Comparison of ENCODE assay signal across 10 cellular contexts in the genomic region with DNA sequence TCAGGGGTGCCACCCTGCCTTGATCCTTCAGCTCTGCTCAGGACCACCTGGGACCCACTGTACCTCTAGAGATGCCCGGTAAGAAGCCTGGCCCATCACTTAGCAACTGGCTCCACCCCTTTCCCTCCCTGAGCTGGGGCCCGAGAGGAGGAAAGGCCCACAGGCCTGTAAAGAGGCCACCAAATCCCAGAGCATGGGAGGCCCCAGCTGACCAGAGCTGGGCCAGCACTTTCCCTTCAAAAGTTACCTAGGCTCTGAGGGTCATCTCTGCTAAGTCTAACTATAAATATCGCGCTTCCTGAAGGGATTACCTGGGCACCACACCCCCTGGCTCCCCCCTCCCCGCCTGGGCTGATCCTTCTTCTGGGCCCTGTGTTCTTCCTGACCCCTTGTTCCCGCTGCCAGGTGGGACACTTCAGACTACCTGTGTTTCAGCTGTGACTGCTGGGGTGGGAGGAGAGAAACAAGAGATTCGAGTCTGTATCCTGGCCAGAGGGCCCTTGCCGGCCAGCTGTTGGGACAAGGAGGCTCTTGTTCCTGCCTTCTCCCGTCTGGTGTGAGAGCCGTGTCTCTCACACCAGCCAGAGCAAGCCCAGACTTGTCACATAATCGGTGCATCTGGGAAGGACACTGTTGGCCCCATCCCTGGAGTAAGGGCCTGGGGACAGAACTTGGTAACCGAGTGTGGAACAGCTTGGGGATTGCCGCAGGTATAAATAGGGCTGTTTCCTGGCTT. TPM values are rescaled to one million over a fixed set of nuclear protein-coding genes. Genes with fewer than 3 reads are reported as not detected.
DNase-seq lines count a peak whose midpoint lies in the region; ATAC-seq and TF ChIP-seq lines count a peak whose summit lies in the region.
"Had no signal": no experiment of that assay in that cellular context is flagged by ENCODE, and none has a peak within 500 bp of the region (broad histone marks: within the 10 kb centered on the region; RNA-seq: fewer than 3 reads in every experiment).

No MANE protein-coding gene starts in this region.

- H3K4me1 ChIP-seq in cardiac muscle cell (ENCODE audit: low read depth), result peaks cover 22% of the 10 kb centered on the region
- peaks cover 0 to 49% (median 8%) of the 10 kb centered on the region in 4 donors for H3K4me1 ChIP-seq in tibial nerve

- H3K27ac ChIP-seq in cardiac muscle cell, result peak overlapping the region; percentile 77
- H3K27ac ChIP-seq in tibial nerve, result peak overlapping the region in 2 of 4 donors; percentile 63 to 75

- peak; percentile 51 for DNase-seq in COLO829 (ENCODE audit: low spot score)
- peak; percentile 60 for DNase-seq in SK-MEL-5 (ENCODE audit: low read depth, low spot score)
- peak in 1 of 2 donors; percentile 41 for DNase-seq in cardiac muscle cell (ENCODE audit: low read depth in 1 of 2, low spot score in 1 of 2)
- DNase-seq in pons (ENCODE audit: low spot score), result peak; percentile 97
- no peak for DNase-seq in tibial nerve (ENCODE audit: low spot score in 2 of 2)
- no peak for DNase-seq in SKM-1 (lab: John Stamatoyannopoulos, UW; ENCODE audit: unreplicated experiment)
- DNase-seq in NCI-H748 treated with DMSO at 0.1 percent for 48 hours (lab: John Stamatoyannopoulos, UW), result no peak
- DNase-seq: CD4-positive, CD25-positive, alpha-beta regulatory T cell; OCI-M1 had no signal

- in situ Hi-C loops in SK-MEL-5 (cut with HindIII; ENCODE audit: low pct_unique_long_range_greater_than_20kb, low sequenced_read_pairs), result no loop called here

- H3K36me3 ChIP-seq in cardiac muscle cell (no peaks in the 10 kb centered on the region), tibial nerve (no peaks in the 10 kb centered on the region)

- no peak overlapping the region for H3K4me3 ChIP-seq in cardiac muscle cell
- H3K4me3 ChIP-seq in tibial nerve, result no peak overlapping the region

- H3K9me3 ChIP-seq in cardiac muscle cell (ENCODE audit: low read depth) (no peaks in the 10 kb centered on the region), tibial nerve (no peaks in the 10 kb centered on the region)

- 47 to 53% methylated on average over 11 to 13 of the region's 13 CpGs for WGBS in tibial nerve, 2 donors

- H3K27me3 ChIP-seq in cardiac muscle cell, result no peaks in the 10 kb centered on the region
- no peaks in the 10 kb centered on the region for H3K27me3 ChIP-seq in tibial nerve

- ATAC-seq in HG02588 (IDR thresholded peaks at IDR 0.05; ENCODE audit: unreplicated experiment), result no peak

- TF ChIP-seq CTCF in cardiac muscle cell (IDR thresholded peaks at IDR 0.05; ENCODE audit: low read depth, low read length) (no peak), tibial nerve (IDR thresholded peaks at IDR 0.05) (no peak)

- TF ChIP-seq EP300 in tibial nerve (IDR thresholded peaks at IDR 0.05), result no peak

- TF ChIP-seq POLR2A in tibial nerve (IDR thresholded peaks at IDR 0.05), result no peak

RNA-seq across cellular contexts. Expression of a gene that starts 22.8 kb away (rescaled TPM):
- not detected in 2 replicates for total RNA-seq in SK-MEL-5 (2014; rRNA removed; shearing (Covaris generic))
- not detected in 2 replicates for polyA plus RNA-seq in SK-MEL-5 (2015; cell fraction: cytosol; rRNA removed)
- 1.0 and 3.0 TPM in 2 replicates for polyA plus RNA-seq in SK-MEL-5 (2015; cell fraction: nucleus; rRNA removed)
- total RNA-seq in cardiac muscle cell (not detected in 2 replicates), tibial nerve (1 to 10 TPM in 1 of 4 donors, under 1 TPM in 1, not detected in 2; 0.22 to 1.0 TPM)
- polyA plus RNA-seq in cardiac muscle cell, result not detected in 2 replicates
- total RNA-seq: CD4-positive, CD25-positive, alpha-beta regulatory T cell had no signal
- polyA plus RNA-seq: CD4-positive, CD25-positive, alpha-beta regulatory T cell had no signal

RNA-seq across cellular contexts. Expression of a gene that starts 34.4 kb away (rescaled TPM):
- total RNA-seq in SK-MEL-5 (2014; rRNA removed; shearing (Covaris generic)), result 2.1 and 3.9 TPM in 2 replicates
- 0.81 and 1.9 TPM in 2 replicates for polyA plus RNA-seq in SK-MEL-5 (2015; cell fraction: cytosol; rRNA removed)
- 2.7 and 3.9 TPM in 2 replicates for polyA plus RNA-seq in SK-MEL-5 (2015; cell fraction: nucleus; rRNA removed)
- 2.1 and 3.8 TPM in 2 replicates for total RNA-seq in cardiac muscle cell
- 2.1 and 5.3 TPM in 2 replicates for polyA plus RNA-seq in cardiac muscle cell
- total RNA-seq in tibial nerve, result 10 to 100 TPM in 3 of 4 donors, 1 to 10 TPM in 1; 3.6 to 31.6 (median 25.3) TPM
- total RNA-seq: CD4-positive, CD25-positive, alpha-beta regulatory T cell had no signal
- polyA plus RNA-seq: CD4-positive, CD25-positive, alpha-beta regulatory T cell had no signal

RNA-seq across cellular contexts. Expression of a gene that starts 39.8 kb away (rescaled TPM):
- total RNA-seq in SK-MEL-5 (2014; rRNA removed; shearing (Covaris generic)), result not detected in 2 replicates
- 0.12 TPM in 1 of 2 replicates, not detected in the other for polyA plus RNA-seq in SK-MEL-5 (2015; cell fraction: cytosol; rRNA removed)
- polyA plus RNA-seq in SK-MEL-5 (2015; cell fraction: nucleus; rRNA removed), result 0.19 and 3.2 TPM in 2 replicates
- total RNA-seq in cardiac muscle cell, result 0.25 and 0.30 TPM in 2 replicates
- not detected in 2 replicates for polyA plus RNA-seq in cardiac muscle cell
- 1 to 10 TPM; 1.1 to 1.7 (median 1.2) TPM for total RNA-seq in tibial nerve
- total RNA-seq: CD4-positive, CD25-positive, alpha-beta regulatory T cell had no signal
- polyA plus RNA-seq: CD4-positive, CD25-positive, alpha-beta regulatory T cell had no signal

RNA-seq across cellular contexts. Expression of a gene that starts 51.0 kb away (rescaled TPM):
- total RNA-seq in SK-MEL-5 (2014; rRNA removed; shearing (Covaris generic)), result 12.7 and 13.8 TPM in 2 replicates
- polyA plus RNA-seq in SK-MEL-5 (2015; cell fraction: cytosol; rRNA removed), result 28.0 and 29.8 TPM in 2 replicates
- 4.1 and 4.5 TPM in 2 replicates for polyA plus RNA-seq in SK-MEL-5 (2015; cell fraction: nucleus; rRNA removed)
- total RNA-seq in cardiac muscle cell (9.5 and 13.5 TPM in 2 replicates), tibial nerve (10 to 100 TPM in 3 of 4 donors, 1 to 10 TPM in 1; 9.4 to 17.1 (median 16.5) TPM)
- 13.1 and 15.8 TPM in 2 replicates for polyA plus RNA-seq in cardiac muscle cell

RNA-seq across cellular contexts. Expression of a gene that starts 51.5 kb away (rescaled TPM):
- total RNA-seq in SK-MEL-5 (2014; rRNA removed; shearing (Covaris generic)), result 80.1 and 85.8 TPM in 2 replicates
- 72.5 and 90.1 TPM in 2 replicates for polyA plus RNA-seq in SK-MEL-5 (2015; cell fraction: cytosol; rRNA removed)
- polyA plus RNA-seq in SK-MEL-5 (2015; cell fraction: nucleus; rRNA removed), result 277 and 375 TPM in 2 replicates
- 94.0 and 124 TPM in 2 replicates for total RNA-seq in cardiac muscle cell
- 72.5 and 85.6 TPM in 2 replicates for polyA plus RNA-seq in cardiac muscle cell
- 10 to 100 TPM; 80.4 to 90.2 (median 88.4) TPM for total RNA-seq in tibial nerve

Comparison
In these comparisons a context has a peak if more than half of its experiments do, and no peak if none do; other contexts are left out.
1. DNase-seq: peak in COLO829 (single experiment), SK-MEL-5 (single experiment) and pons (single experiment); none in tibial nerve (0 of 2), SKM-1 (single experiment) and NCI-H748 treated with DMSO at 0.1 percent for 48 hours (single experiment).